ENCODE assay signal across 10 cellular contexts in the genomic region with DNA sequence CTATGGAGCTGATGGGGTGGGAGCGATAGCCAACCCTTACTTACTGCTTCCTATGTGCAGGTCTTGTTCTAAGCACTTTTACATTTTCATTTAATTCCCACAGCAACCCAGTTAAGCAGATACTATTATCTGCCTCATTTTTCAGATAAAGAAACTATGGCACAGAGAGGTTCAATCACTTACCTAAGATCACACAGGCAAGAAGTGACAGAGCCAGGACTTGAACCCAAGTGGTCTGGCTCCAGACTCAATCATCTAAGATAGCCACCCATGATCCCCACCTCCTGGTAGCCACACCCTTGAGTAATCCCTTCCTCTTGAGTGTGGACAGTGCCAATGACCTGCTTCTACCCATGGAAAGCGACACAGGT. TPM values are rescaled to one million over a fixed set of nuclear protein-coding genes. Genes with fewer than 3 reads are reported as not detected.
A peak's percentile ranks its signal among the peaks of the same experiment; 100 is the strongest.
DNase-seq lines count a peak whose midpoint lies in the region; ATAC-seq and TF ChIP-seq lines count a peak whose summit lies in the region.
"Had no signal": no experiment of that assay in that cellular context is flagged by ENCODE, and none has a peak within 500 bp of the region (broad histone marks: within the 10 kb centered on the region; RNA-seq: fewer than 3 reads in every experiment).

No MANE protein-coding gene starts in this region.

- peaks cover 2% of the 10 kb centered on the region for H3K9me3 Mint-ChIP-seq in activated naive CD4-positive, alpha-beta T cell treated with anti-CD3 and anti-CD28 coated beads, Interleukin-2, amount 10 ng/mL, durations not matched to agents 7 days and 5 days

- TF ChIP-seq POLR2A in adrenal gland (IDR thresholded peaks at IDR 0.05) (no peak), tibial nerve (IDR thresholded peaks at IDR 0.05) (no peak)

- no peak for DNase-seq in activated naive CD4-positive, alpha-beta T cell treated with anti-CD3 and anti-CD28 coated beads, Interleukin-2, amount 10 ng/mL, durations not matched to agents 7 days and 5 days
- no peak for DNase-seq in activated naive CD4-positive, alpha-beta T cell treated with Interleukin-2 at 50 U/mL for 16 hours
- no peak for DNase-seq in adrenal gland
- DNase-seq in tibial nerve (ENCODE audit: low spot score in 2 of 2), result no peak
- DNase-seq: central memory CD4-positive, alpha-beta T cell had no signal

- H3K27me3 ChIP-seq in adrenal gland (no peaks in the 10 kb centered on the region), mucosa of rectum (ENCODE audit: control insufficient read depth in 2 of 2, insufficient read depth in 2 of 2, low read length in 2 of 2) (no peaks in the 10 kb centered on the region), tibial nerve (no peaks in the 10 kb centered on the region)

- H3K36me3 ChIP-seq in adrenal gland (replicated peaks in 1 of 2), result no peaks in the 10 kb centered on the region
- H3K36me3 ChIP-seq in mucosa of rectum (ENCODE audit: control insufficient read depth in 2 of 2, insufficient read depth in 2 of 2, low read length in 2 of 2), result peaks cover 2% of the 10 kb centered on the region in 2 donors
- H3K36me3 ChIP-seq in tibial nerve, result peaks cover 0 to 14% (median 0%) of the 10 kb centered on the region in 3 donors

- H3K4me3 ChIP-seq in adrenal gland (no peak overlapping the region), mucosa of rectum (ENCODE audit: low read length in 2 of 2) (no peak overlapping the region), tibial nerve (no peak overlapping the region)

- no peaks in the 10 kb centered on the region for H3K27me3 Mint-ChIP-seq in activated naive CD4-positive, alpha-beta T cell treated with anti-CD3 and anti-CD28 coated beads, Interleukin-2, amount 10 ng/mL, durations not matched to agents 7 days and 5 days

- intact Hi-C loops in adrenal gland (cut with DNase I), result no loop called here

- no peak for TF ChIP-seq CTCF in adrenal gland (IDR thresholded peaks at IDR 0.05)
- no peak for TF ChIP-seq CTCF in tibial nerve (IDR thresholded peaks at IDR 0.05)

- WGBS in adrenal gland, 4 donors, result 66 to 82% (median 75%) methylated on average over 2 of the region's 2 CpGs
- 72 to 82% methylated on average over 2 of the region's 2 CpGs for WGBS in tibial nerve, 2 donors

- CTCF ChIA-PET in activated naive CD4-positive, alpha-beta T cell treated with anti-CD3 and anti-CD28 coated beads, Interleukin-2, amount 10 ng/mL, durations not matched to agents 7 days and 5 days (lab: Charles Lee), result no interaction called here

- peaks cover 14 to 39% of the 10 kb centered on the region in 2 donors for H3K4me1 ChIP-seq in adrenal gland (replicated peaks in 1 of 2)
- H3K4me1 ChIP-seq in mucosa of rectum (ENCODE audit: control insufficient read depth in 2 of 2, insufficient read depth in 2 of 2, low read length in 2 of 2), result peaks cover 20 to 24% of the 10 kb centered on the region in 2 donors
- H3K4me1 ChIP-seq in tibial nerve, result peaks cover 0 to 22% (median 10%) of the 10 kb centered on the region in 4 donors

- H3K4me1 Mint-ChIP-seq in activated naive CD4-positive, alpha-beta T cell treated with anti-CD3 and anti-CD28 coated beads, Interleukin-2, amount 10 ng/mL, durations not matched to agents 7 days and 5 days, result peaks cover 57% of the 10 kb centered on the region

- H3K9ac ChIP-seq in mucosa of rectum (ENCODE audit: low read depth in 1 of 2, low read length in 2 of 2), result no peak overlapping the region

- H3K36me3 Mint-ChIP-seq in activated naive CD4-positive, alpha-beta T cell treated with anti-CD3 and anti-CD28 coated beads, Interleukin-2, amount 10 ng/mL, durations not matched to agents 7 days and 5 days, result peaks cover 15% of the 10 kb centered on the region

- ATAC-seq in HG03469 (IDR thresholded peaks at IDR 0.05; ENCODE audit: unreplicated experiment) (no peak), HG02981 (IDR thresholded peaks at IDR 0.05; ENCODE audit: unreplicated experiment) (no peak), SK-N-SH treated with all-trans-retinoic acid at 6 μM for 48 hours (no peak)

- H3K27ac Mint-ChIP-seq in activated naive CD4-positive, alpha-beta T cell treated with anti-CD3 and anti-CD28 coated beads, Interleukin-2, amount 10 ng/mL, durations not matched to agents 7 days and 5 days, result peak overlapping the region; percentile 84

- no peak overlapping the region for H3K4me3 Mint-ChIP-seq in activated naive CD4-positive, alpha-beta T cell treated with anti-CD3 and anti-CD28 coated beads, Interleukin-2, amount 10 ng/mL, durations not matched to agents 7 days and 5 days

- H3K9me3 ChIP-seq in adrenal gland (replicated peaks in 1 of 3) (no peaks in the 10 kb centered on the region), mucosa of rectum (ENCODE audit: control insufficient read depth in 2 of 2, low read length in 2 of 2) (no peaks in the 10 kb centered on the region), tibial nerve (no peaks in the 10 kb centered on the region)

- TF ChIP-seq EP300 in tibial nerve (IDR thresholded peaks at IDR 0.05), result no peak

- H3K27ac ChIP-seq in adrenal gland (peak overlapping the region; percentile 4 to 80 (median 54)), mucosa of rectum (ENCODE audit: low read depth in 2 of 2, low read length in 2 of 2) (peak overlapping the region; percentile 54 to 77), tibial nerve (peak overlapping the region in 3 of 4 donors; percentile 57 to 77 (median 61))
- H3K27ac ChIP-seq: RWPE1 had no signal

TF ChIP-seq in SK-N-SH treated with all-trans-retinoic acid at 6 μM for 48 hours, 23 proteins besides CTCF, POLR2A, EP300 and RAD21:
- TF ChIP-seq PPARA (CRISPR knock-in tag; IDR thresholded peaks at IDR 0.05; ENCODE audit: borderline replicate concordance) (no peak), ZNF8 (CRISPR knock-in tag; IDR thresholded peaks at IDR 0.05) (no peak), ESRRG (CRISPR knock-in tag; IDR thresholded peaks at IDR 0.05) (no peak), TOX (CRISPR knock-in tag; IDR thresholded peaks at IDR 0.05; ENCODE audit: borderline replicate concordance) (no peak), ZNF70 (CRISPR knock-in tag; IDR thresholded peaks at IDR 0.05) (no peak), GLIS3 (CRISPR knock-in tag; IDR thresholded peaks at IDR 0.05) (no peak), ZFP3 (CRISPR knock-in tag; IDR thresholded peaks at IDR 0.05) (no peak), ZFP30 (CRISPR knock-in tag; IDR thresholded peaks at IDR 0.05) (no peak), TSHZ2 (CRISPR knock-in tag; IDR thresholded peaks at IDR 0.05) (no peak)
- TF ChIP-seq, protein P1, sequence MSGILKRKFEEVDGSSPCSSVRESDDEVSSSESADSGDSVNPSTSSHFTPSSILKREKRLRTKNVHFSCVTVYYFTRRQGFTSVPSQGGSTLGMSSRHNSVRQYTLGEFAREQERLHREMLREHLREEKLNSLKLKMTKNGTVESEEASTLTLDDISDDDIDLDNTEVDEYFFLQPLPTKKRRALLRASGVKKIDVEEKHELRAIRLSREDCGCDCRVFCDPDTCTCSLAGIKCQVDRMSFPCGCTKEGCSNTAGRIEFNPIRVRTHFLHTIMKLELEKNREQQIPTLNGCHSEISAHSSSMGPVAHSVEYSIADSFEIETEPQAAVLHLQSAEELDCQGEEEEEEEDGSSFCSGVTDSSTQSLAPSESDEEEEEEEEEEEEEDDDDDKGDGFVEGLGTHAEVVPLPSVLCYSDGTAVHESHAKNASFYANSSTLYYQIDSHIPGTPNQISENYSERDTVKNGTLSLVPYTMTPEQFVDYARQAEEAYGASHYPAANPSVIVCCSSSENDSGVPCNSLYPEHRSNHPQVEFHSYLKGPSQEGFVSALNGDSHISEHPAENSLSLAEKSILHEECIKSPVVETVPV (CRISPR knock-in tag; IDR thresholded peaks at IDR 0.05), result no peak

RNA-seq across cellular contexts. Expression of gene IFNAR1, which starts 23.2 kb away (rescaled TPM):
- total RNA-seq in adrenal gland (10 to 100 TPM; 21.8 to 71.2 (median 43.1) TPM), tibial nerve (10 to 100 TPM; 29.4 to 35.8 (median 31.4) TPM)
- polyA plus RNA-seq in adrenal gland, result 10 to 100 TPM in 1 of 3 donors, 1 to 10 TPM in 2; 7.3 to 36.4 (median 8.8) TPM

RNA-seq across cellular contexts. Expression of gene IL10RB, which starts 35.5 kb away (rescaled TPM):
- total RNA-seq in adrenal gland, result 10 to 100 TPM; 21.5 to 55.0 (median 28.7) TPM
- polyA plus RNA-seq in adrenal gland, result 10 to 100 TPM; 14.7 to 20.8 (median 14.9) TPM
- 10 to 100 TPM; 17.5 to 27.3 (median 21.3) TPM for total RNA-seq in tibial nerve
